Comparison of ENCODE assay signal across 10 cellular contexts in genomic region chr12:62251609-62251958, GRCh38. TPM values are rescaled to one million over a fixed set of nuclear protein-coding genes. Genes with fewer than 3 reads are reported as not detected.
DNase-seq lines count a peak whose midpoint lies in the region; ATAC-seq and TF ChIP-seq lines count a peak whose summit lies in the region.
"Had no signal": no experiment of that assay in that cellular context is flagged by ENCODE, and none has a peak within 500 bp of the region (broad histone marks: within the 10 kb centered on the region; RNA-seq: fewer than 3 reads in every experiment).

No MANE protein-coding gene starts in this region.

- H3K36me3 Mint-ChIP-seq in activated naive CD8-positive, alpha-beta T cell treated with anti-CD3 and anti-CD28 coated beads, Interleukin-2, amount 10 ng/mL, durations not matched to agents 7 days and 5 days: peaks cover 32% of the 10 kb centered on the region
- H3K36me3 Mint-ChIP-seq in nephron progenitor cell (ENCODE audit: low read depth): no peaks in the 10 kb centered on the region

- no peak for TF ChIP-seq CTCF in nephron progenitor cell (IDR thresholded peaks at IDR 0.05)

- ATAC-seq in GM18505 (IDR thresholded peaks at IDR 0.05; ENCODE audit: unreplicated experiment) (peak; percentile 38), GM19463 (IDR thresholded peaks at IDR 0.05; ENCODE audit: unreplicated experiment) (peak; percentile 25), HG03103 (IDR thresholded peaks at IDR 0.05; ENCODE audit: low read depth, unreplicated experiment) (peak; percentile 29)
- ATAC-seq in activated naive CD8-positive, alpha-beta T cell treated with anti-CD3 and anti-CD28 coated beads, Interleukin-2, amount 10 ng/mL, durations not matched to agents 7 days and 5 days (ENCODE audit: low read depth): peak; percentile 37

- no peak for DNase-seq in activated naive CD8-positive, alpha-beta T cell treated with anti-CD3 and anti-CD28 coated beads, Interleukin-2, amount 10 ng/mL, durations not matched to agents 7 days and 5 days
- DNase-seq in DMS 273 treated with DMSO at 0.1 percent for 48 hours (lab: John Stamatoyannopoulos, UW) (no peak), nephron progenitor cell (no peak), nucleus accumbens (lab: John Stamatoyannopoulos, UW) (no peak)
- no peak for DNase-seq in activated CD4-positive, CD25-positive, alpha-beta regulatory T cell treated with anti-CD3 and anti-CD28 coated beads, Interleukin-2, amount 50 U/mL, for 72 hours
- DNase-seq: NCI-H2029 had no signal

- TF ChIP-seq POLR2A in GM18505 (IDR thresholded peaks at IDR 0.05; ENCODE audit: borderline replicate concordance, extremely low read depth, insufficient read depth, insufficient read length): no peak

- peak overlapping the region; percentile 96 for H3K27ac Mint-ChIP-seq in activated naive CD8-positive, alpha-beta T cell treated with anti-CD3 and anti-CD28 coated beads, Interleukin-2, amount 10 ng/mL, durations not matched to agents 7 days and 5 days
- no peak overlapping the region for H3K27ac Mint-ChIP-seq in nephron progenitor cell
- H3K27ac Mint-ChIP-seq: memory B cell had no signal

- no peaks in the 10 kb centered on the region for H3K9me3 Mint-ChIP-seq in activated naive CD8-positive, alpha-beta T cell treated with anti-CD3 and anti-CD28 coated beads, Interleukin-2, amount 10 ng/mL, durations not matched to agents 7 days and 5 days
- H3K9me3 Mint-ChIP-seq in nephron progenitor cell: no peaks in the 10 kb centered on the region
- H3K9me3 Mint-ChIP-seq: memory B cell had no signal

- POLR2A ChIA-PET in activated naive CD8-positive, alpha-beta T cell treated with anti-CD3 and anti-CD28 coated beads, Interleukin-2, amount 10 ng/mL, durations not matched to agents 7 days and 5 days (lab: Charles Lee): interaction anchor here (0.7 to 2.2 kb wide), 3 partner anchors 8 to 183 kb away, joined by 3 to 26 read pairs (median 4); partner anchors contain the start of gene USP15

- H3K4me3 Mint-ChIP-seq in activated naive CD8-positive, alpha-beta T cell treated with anti-CD3 and anti-CD28 coated beads, Interleukin-2, amount 10 ng/mL, durations not matched to agents 7 days and 5 days: peak overlapping the region; percentile 73
- H3K4me3 Mint-ChIP-seq in nephron progenitor cell: no peak overlapping the region
- H3K4me3 Mint-ChIP-seq: memory B cell had no signal

- H3K4me1 Mint-ChIP-seq in activated naive CD8-positive, alpha-beta T cell treated with anti-CD3 and anti-CD28 coated beads, Interleukin-2, amount 10 ng/mL, durations not matched to agents 7 days and 5 days: peaks cover 26% of the 10 kb centered on the region
- H3K4me1 Mint-ChIP-seq in nephron progenitor cell: no peaks in the 10 kb centered on the region

- peaks cover 3% of the 10 kb centered on the region for H3K27me3 Mint-ChIP-seq in activated naive CD8-positive, alpha-beta T cell treated with anti-CD3 and anti-CD28 coated beads, Interleukin-2, amount 10 ng/mL, durations not matched to agents 7 days and 5 days
- peaks cover 4% of the 10 kb centered on the region for H3K27me3 Mint-ChIP-seq in nephron progenitor cell (ENCODE audit: low read depth, poor library complexity)

RNA-seq across cellular contexts. Expression of gene USP15, which starts 8.6 kb away (rescaled TPM):
- total RNA-seq in activated naive CD8-positive, alpha-beta T cell treated with anti-CD3 and anti-CD28 coated beads, Interleukin-2, amount 10 ng/mL, durations not matched to agents 7 days and 5 days: 100 to 1,000 TPM; 163 TPM
